In genomic region chr15:74545776-74546656, GRCh38 we compare ENCODE assay signal across 7 cellular contexts. TPM values are rescaled to one million over a fixed set of nuclear protein-coding genes. Genes with fewer than 3 reads are reported as not detected.
DNase-seq lines count a peak whose midpoint lies in the region; ATAC-seq and TF ChIP-seq lines count a peak whose summit lies in the region.

No MANE protein-coding gene starts in this region.

- intact Hi-C loops in breast epithelium (cut with DNase I; ENCODE audit: low total_unique reads), result loop anchor here (10.0 kb wide), 1 partner anchor 69 kb away; the partner anchor contains the start of gene CLK3

- ATAC-seq in GM18861 (IDR thresholded peaks at IDR 0.05; ENCODE audit: unreplicated experiment), result peak; percentile 62
- peak; percentile 40 for ATAC-seq in HG03103 (IDR thresholded peaks at IDR 0.05; ENCODE audit: low read depth, unreplicated experiment)

- H3K27me3 ChIP-seq in WERI-Rb-1 (ENCODE audit: insufficient read depth, low read depth, severe bottlenecking) (no peaks in the 10 kb centered on the region), breast epithelium (no peaks in the 10 kb centered on the region)

- no peaks in the 10 kb centered on the region for H3K9me3 ChIP-seq in WERI-Rb-1 (ENCODE audit: severe bottlenecking)
- H3K9me3 ChIP-seq in breast epithelium, result no peaks in the 10 kb centered on the region

- H3K27ac ChIP-seq in WERI-Rb-1, result no peak overlapping the region
- H3K27ac ChIP-seq in breast epithelium, result no peak overlapping the region

- TF ChIP-seq CTCF in WERI-Rb-1 (IDR thresholded peaks at IDR 0.05; ENCODE audit: low read depth, low read length), result no peak
- TF ChIP-seq CTCF in breast epithelium (IDR thresholded peaks at IDR 0.05), result peak in 2 of 3 donors; percentile 11 to 19

- DNase-seq in NCI-H2171 (lab: John Stamatoyannopoulos, UW) (peak; percentile 98), WERI-Rb-1 (peak; percentile 39), breast epithelium (ENCODE audit: low spot score in 2 of 2) (peak; percentile 96), islet precursor cell (peak; percentile 76)
- DNase-seq in stimulated activated CD4-positive, alpha-beta T cell treated with anti-CD3 and anti-CD28 coated beads, Interleukin-15, amount 100 ng/mL, for 24 hours, result peak; percentile 98

- no peak for TF ChIP-seq POLR2A in breast epithelium (IDR thresholded peaks at IDR 0.05)

- H3K4me3 ChIP-seq in WERI-Rb-1 (ENCODE audit: low read depth, low read length) (no peak overlapping the region), breast epithelium (no peak overlapping the region)

- H3K36me3 ChIP-seq in WERI-Rb-1, result peaks cover 59% of the 10 kb centered on the region
- H3K36me3 ChIP-seq in breast epithelium, result no peaks in the 10 kb centered on the region

- peaks cover 4 to 7% of the 10 kb centered on the region in 2 donors for H3K4me1 ChIP-seq in breast epithelium

RNA-seq across cellular contexts. Expression of gene ARID3B, which starts 5.0 kb away (rescaled TPM):
- 1 to 10 TPM; 5.2 to 6.0 (median 5.9) TPM for total RNA-seq in breast epithelium

Comparison
In these comparisons a context has a peak if more than half of its experiments do, and no peak if none do; other contexts are left out.
1. DNase-seq: peak in every context shown above with its lines; median percentile 98 in NCI-H2171; 98 in stimulated activated CD4-positive, alpha-beta T cell treated with anti-CD3 and anti-CD28 coated beads, Interleukin-15, amount 100 ng/mL, for 24 hours; 96 in breast epithelium; 76 in islet precursor cell; 39 in WERI-Rb-1.